In the genomic region with DNA sequence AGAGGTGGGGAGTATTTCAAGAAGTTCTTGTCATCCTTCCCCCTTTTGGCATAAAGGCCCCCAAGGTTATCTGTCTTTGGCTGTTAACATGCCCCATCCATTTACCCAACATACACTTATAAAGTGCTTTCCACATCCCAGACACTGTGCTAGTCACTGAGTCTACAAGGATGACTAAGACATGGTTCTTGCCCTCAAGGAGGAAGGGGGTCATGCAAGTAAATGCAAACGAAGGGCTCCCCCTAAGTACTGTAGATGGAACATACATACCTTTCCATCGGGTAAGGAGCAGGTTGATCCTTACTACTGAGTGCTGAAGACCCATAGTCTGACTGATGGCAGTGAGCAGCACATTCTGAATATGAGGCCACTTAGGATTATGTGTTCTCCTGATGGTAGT, we compare ENCODE assay signal across 11 cellular contexts. TPM values are rescaled to one million over a fixed set of nuclear protein-coding genes. Genes with fewer than 3 reads are reported as not detected.
DNase-seq lines count a peak whose midpoint lies in the region; ATAC-seq and TF ChIP-seq lines count a peak whose summit lies in the region.
"Had no signal": no experiment of that assay in that cellular context is flagged by ENCODE, and none has a peak within 500 bp of the region (broad histone marks: within the 10 kb centered on the region; RNA-seq: fewer than 3 reads in every experiment).

No MANE protein-coding gene starts in this region.

- POLR2A ChIA-PET in WTC11 (lab: Charles Lee): no interaction called here

- peaks cover 17% of the 10 kb centered on the region for H3K4me1 Mint-ChIP-seq in WTC11
- H3K4me1 Mint-ChIP-seq: mesothelial cell of epicardium had no signal

- TF ChIP-seq RAD21 in Ishikawa (IDR thresholded peaks at IDR 0.05; ENCODE audit: low read depth): peak; percentile 8; the same call in 1 of the 2 replicates

- H3K9me3 Mint-ChIP-seq in WTC11: no peaks in the 10 kb centered on the region
- H3K9me3 Mint-ChIP-seq: mesothelial cell of epicardium had no signal

- no peak for DNase-seq in activated CD4-positive, CD25-positive, alpha-beta regulatory T cell (lab: John Stamatoyannopoulos, UW)
- DNase-seq in WTC11 (ENCODE audit: low spot score) (no peak), left colon (no peak), middle frontal gyrus (ENCODE audit: extremely low spot score, low spot score) (no peak), NCI-H1436 treated with DMSO at 0.1 percent for 48 hours (lab: John Stamatoyannopoulos, UW) (no peak)
- DNase-seq: cortex of kidney, head of caudate nucleus had no signal

- no peak overlapping the region for H3K27ac Mint-ChIP-seq in WTC11
- H3K27ac Mint-ChIP-seq: mesothelial cell of epicardium had no signal

- intact Hi-C loops in left colon (cut with DNase I, micrococcal nuclease): no loop called here

- TF ChIP-seq EP300 in Ishikawa (IDR thresholded peaks at IDR 0.05; ENCODE audit: borderline replicate concordance): no peak

- CTCF ChIA-PET in WTC11 (lab: Charles Lee): no interaction called here

- H3K36me3 Mint-ChIP-seq in WTC11: peaks cover 6% of the 10 kb centered on the region; the same call in 1 of the 2 replicates

- no peaks in the 10 kb centered on the region for H3K27me3 Mint-ChIP-seq in WTC11 (ENCODE audit: low read depth)

- peak; percentile 92 to 94 for ATAC-seq in activated CD4-positive, CD25-positive, alpha-beta regulatory T cell treated with anti-CD3 and anti-CD28 coated beads, Interleukin-2, amount 50 U/mL, for 24 hours
- ATAC-seq in WTC11 (peak; percentile 60), left colon (peak; percentile 28), GM21367 (IDR thresholded peaks at IDR 0.05; ENCODE audit: unreplicated experiment) (no peak)

- H3K4me3 Mint-ChIP-seq in WTC11: no peak overlapping the region
- H3K4me3 Mint-ChIP-seq: mesothelial cell of epicardium had no signal

- no peak for TF ChIP-seq CTCF in WTC11 (IDR thresholded peaks at IDR 0.05)

TF ChIP-seq in Ishikawa, 13 proteins besides CTCF, POLR2A, EP300 and RAD21:
- TF ChIP-seq EGR1 (IDR thresholded peaks at IDR 0.05): no peak
- no peak for TF ChIP-seq CEBPB (IDR thresholded peaks at IDR 0.05)

TF ChIP-seq in WTC11, 78 proteins besides CTCF, POLR2A, EP300 and RAD21:
- TF ChIP-seq CREM (CRISPR knock-in tag; IDR thresholded peaks at IDR 0.05): no peak
- no peak for TF ChIP-seq ZNF396 (CRISPR knock-in tag; IDR thresholded peaks at IDR 0.05; ENCODE audit: borderline replicate concordance)
- TF ChIP-seq, protein P1, sequence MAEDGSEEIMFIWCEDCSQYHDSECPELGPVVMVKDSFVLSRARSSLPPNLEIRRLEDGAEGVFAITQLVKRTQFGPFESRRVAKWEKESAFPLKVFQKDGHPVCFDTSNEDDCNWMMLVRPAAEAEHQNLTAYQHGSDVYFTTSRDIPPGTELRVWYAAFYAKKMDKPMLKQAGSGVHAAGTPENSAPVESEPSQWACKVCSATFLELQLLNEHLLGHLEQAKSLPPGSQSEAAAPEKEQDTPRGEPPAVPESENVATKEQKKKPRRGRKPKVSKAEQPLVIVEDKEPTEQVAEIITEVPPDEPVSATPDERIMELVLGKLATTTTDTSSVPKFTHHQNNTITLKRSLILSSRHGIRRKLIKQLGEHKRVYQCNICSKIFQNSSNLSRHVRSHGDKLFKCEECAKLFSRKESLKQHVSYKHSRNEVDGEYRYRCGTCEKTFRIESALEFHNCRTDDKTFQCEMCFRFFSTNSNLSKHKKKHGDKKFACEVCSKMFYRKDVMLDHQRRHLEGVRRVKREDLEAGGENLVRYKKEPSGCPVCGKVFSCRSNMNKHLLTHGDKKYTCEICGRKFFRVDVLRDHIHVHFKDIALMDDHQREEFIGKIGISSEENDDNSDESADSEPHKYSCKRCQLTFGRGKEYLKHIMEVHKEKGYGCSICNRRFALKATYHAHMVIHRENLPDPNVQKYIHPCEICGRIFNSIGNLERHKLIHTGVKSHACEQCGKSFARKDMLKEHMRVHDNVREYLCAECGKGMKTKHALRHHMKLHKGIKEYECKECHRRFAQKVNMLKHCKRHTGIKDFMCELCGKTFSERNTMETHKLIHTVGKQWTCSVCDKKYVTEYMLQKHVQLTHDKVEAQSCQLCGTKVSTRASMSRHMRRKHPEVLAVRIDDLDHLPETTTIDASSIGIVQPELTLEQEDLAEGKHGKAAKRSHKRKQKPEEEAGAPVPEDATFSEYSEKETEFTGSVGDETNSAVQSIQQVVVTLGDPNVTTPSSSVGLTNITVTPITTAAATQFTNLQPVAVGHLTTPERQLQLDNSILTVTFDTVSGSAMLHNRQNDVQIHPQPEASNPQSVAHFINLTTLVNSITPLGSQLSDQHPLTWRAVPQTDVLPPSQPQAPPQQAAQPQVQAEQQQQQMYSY (CRISPR knock-in tag; IDR thresholded peaks at IDR 0.05): no peak
- TF ChIP-seq, protein P2, sequence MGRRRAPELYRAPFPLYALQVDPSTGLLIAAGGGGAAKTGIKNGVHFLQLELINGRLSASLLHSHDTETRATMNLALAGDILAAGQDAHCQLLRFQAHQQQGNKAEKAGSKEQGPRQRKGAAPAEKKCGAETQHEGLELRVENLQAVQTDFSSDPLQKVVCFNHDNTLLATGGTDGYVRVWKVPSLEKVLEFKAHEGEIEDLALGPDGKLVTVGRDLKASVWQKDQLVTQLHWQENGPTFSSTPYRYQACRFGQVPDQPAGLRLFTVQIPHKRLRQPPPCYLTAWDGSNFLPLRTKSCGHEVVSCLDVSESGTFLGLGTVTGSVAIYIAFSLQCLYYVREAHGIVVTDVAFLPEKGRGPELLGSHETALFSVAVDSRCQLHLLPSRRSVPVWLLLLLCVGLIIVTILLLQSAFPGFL (CRISPR knock-in tag; IDR thresholded peaks at IDR 0.05; ENCODE audit: borderline replicate concordance): no peak
- TF ChIP-seq TEAD4 (CRISPR knock-in tag; IDR thresholded peaks at IDR 0.05): no peak
TF ChIP-seq in WTC11: peak in this region for 0.

RNA-seq across cellular contexts. Expression of gene HECA, which starts 38.3 kb away (rescaled TPM):
- 8.1 to 9.4 TPM (median 8.1 TPM) in 3 replicates for total RNA-seq in WTC11 (2021)
- total RNA-seq in left colon: 10 to 100 TPM; 30.3 to 42.1 TPM
